Comparison of ENCODE assay signal across 9 cellular contexts in the genomic region with DNA sequence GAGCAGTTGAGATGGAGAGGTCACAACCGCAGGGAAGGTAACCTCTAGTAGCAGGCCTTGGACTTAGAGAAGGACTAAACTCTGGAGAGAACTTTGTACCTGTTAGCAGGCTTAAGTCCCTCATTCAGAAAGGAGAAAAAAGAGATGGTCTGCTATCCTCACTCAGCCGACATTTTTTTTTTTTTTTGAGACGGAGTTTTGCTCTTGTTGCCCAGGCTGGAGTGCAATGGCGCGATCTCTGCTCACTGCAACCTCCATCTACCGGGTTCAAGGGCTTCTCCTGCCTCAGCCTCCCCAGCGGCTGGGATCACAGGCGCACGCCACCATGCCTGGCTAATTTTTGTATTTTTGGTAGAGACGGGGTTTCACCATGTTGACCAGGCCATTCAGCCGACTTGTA. TPM values are rescaled to one million over a fixed set of nuclear protein-coding genes. Genes with fewer than 3 reads are reported as not detected.
DNase-seq lines count a peak whose midpoint lies in the region; ATAC-seq, FAIRE-seq and TF ChIP-seq lines count a peak whose summit lies in the region.
"Not testable (repeated sequence)": the region's sequence is repeated elsewhere in the genome, so short reads cannot be mapped to it uniquely, and the experiment has no call there.
"Had no signal": no experiment of that assay in that cellular context is flagged by ENCODE, and none has a peak within 500 bp of the region (broad histone marks: within the 10 kb centered on the region; RNA-seq: fewer than 3 reads in every experiment).

No MANE protein-coding gene starts in this region.

- peaks cover 11% of the 10 kb centered on the region for H3K23me2 ChIP-seq in H1 (ENCODE audit: low read depth, low read length)

- H3K79me1 ChIP-seq in H1 (ENCODE audit: low read depth, low read length), result not testable (repeated sequence)

- not testable (repeated sequence) for H2BK20ac ChIP-seq in H1 (ENCODE audit: low read length)

- not testable (repeated sequence) for H3K27me3 ChIP-seq in DND-41 (ENCODE audit: insufficient read depth, low read length, poor library complexity); KMS-11 (ENCODE audit: insufficient read depth, low read depth); H1 (replicated peaks in 1 of 4; ENCODE audit: control insufficient read depth in 3 of 4, extremely low read depth in 1 of 4, insufficient read depth in 3 of 4, low read length in 3 of 4); neutrophil; vagina

- H4K91ac ChIP-seq in H1 (replicated peaks; ENCODE audit: insufficient read length, low read length), result not testable (repeated sequence)

- H3K4me3 ChIP-seq in DND-41 (ENCODE audit: low read depth in 1 of 2, low read length in 2 of 2) (peak overlapping the region; percentile 50 to 68; a peak in 3 of 4 replicates), H1 (ENCODE audit: extremely low read depth in 1 of 4, insufficient read depth in 2 of 4, low read depth in 3 of 4, low read length in 4 of 4) (peak overlapping the region in 1 of 4 experiments; percentile 92; a peak in 2 of 8 replicates), kidney (ENCODE audit: low read length in 2 of 2) (peak overlapping the region; percentile 32 to 90), vagina (peak overlapping the region; percentile 66 to 94)
- H3K4me3 ChIP-seq in KMS-11 (IDR thresholded peaks at IDR 0.05; ENCODE audit: insufficient read depth, low read depth, low read length); neutrophil (ENCODE audit: low read depth in 1 of 2, low read length in 1 of 2): not testable (repeated sequence)

- peak overlapping the region; percentile 99 for H3K27ac Mint-ChIP-seq in T-helper 2 cell treated with Interferon-gamma antibody and Interleukin-4, amounts not matched to agents 5 μg/mL and 100 μg/mL, for 36 hours
- peak overlapping the region; percentile 34 for H3K27ac Mint-ChIP-seq in activated naive CD8-positive, alpha-beta T cell treated with anti-CD3 and anti-CD28 coated beads for 36 hours

- H3K27ac ChIP-seq in DND-41 (ENCODE audit: low read length) (peak overlapping the region; percentile 96; the same call in 1 of the 2 replicates), neutrophil (peak overlapping the region; percentile 95)
- not testable (repeated sequence) for H3K27ac ChIP-seq in KMS-11; H1 (ENCODE audit: low read depth, low read length); kidney (ENCODE audit: low read depth in 2 of 2, low read length in 2 of 2); vagina

- not testable (repeated sequence) for H3K9me3 Mint-ChIP-seq in T-helper 2 cell treated with Interferon-gamma antibody and Interleukin-4, amounts not matched to agents 5 μg/mL and 100 μg/mL, for 36 hours; activated naive CD8-positive, alpha-beta T cell treated with anti-CD3 and anti-CD28 coated beads for 36 hours

- H2AFZ ChIP-seq in DND-41 (ENCODE audit: low read depth, low read length); KMS-11 (ENCODE audit: low read depth); H1 (ENCODE audit: low read length): not testable (repeated sequence)

- H3K18ac ChIP-seq in H1 (ENCODE audit: extremely low read depth, low read length), result not testable (repeated sequence)

- H2BK120ac ChIP-seq in H1 (replicated peaks; ENCODE audit: low read depth, low read length), result not testable (repeated sequence)

- TF ChIP-seq RAD21 in H1 (IDR thresholded peaks at IDR 0.05 in 1 of 2, conservative IDR thresholded peaks at IDR 0.05 in 1 of 2; ENCODE audit: low read depth in 2 of 2, low read length in 2 of 2), result not testable (repeated sequence)

- FAIRE-seq in H1 (lab: Jason Lieb, UNC); kidney (lab: Jason Lieb, UNC): not testable (repeated sequence)

- H3K4me2 ChIP-seq in DND-41 (ENCODE audit: insufficient read depth, low read length) (peak overlapping the region; percentile 77), KMS-11 (peak overlapping the region; percentile 91), H1 (ENCODE audit: insufficient read depth in 1 of 2, low read depth in 2 of 2, low read length in 2 of 2) (peak overlapping the region; percentile 77 to 89; a peak in 2 of 4 replicates)

- not testable (repeated sequence) for H3K56ac ChIP-seq in H1 (replicated peaks; ENCODE audit: insufficient read length, low read depth, low read length)

- DNase-seq in DND-41; T-helper 2 cell treated with Interferon-gamma antibody and Interleukin-4, amounts not matched to agents 5 μg/mL and 100 μg/mL, for 36 hours (ENCODE audit: low spot score); activated naive CD8-positive, alpha-beta T cell treated with anti-CD3 and anti-CD28 coated beads for 36 hours; H1 (ENCODE audit: low read depth in 1 of 2, low spot score in 2 of 2); kidney; vagina (ENCODE audit: extremely low spot score in 2 of 2): not testable (repeated sequence)

- H3K4ac ChIP-seq in H1 (replicated peaks; ENCODE audit: insufficient read length, low read depth, low read length), result not testable (repeated sequence)

- ATAC-seq in DND-41 (ENCODE audit: insufficient read depth, low read depth), result not testable (repeated sequence)

- not testable (repeated sequence) for H2AK5ac ChIP-seq in H1 (ENCODE audit: low read depth, low read length)

- H4K20me1 ChIP-seq in DND-41 (ENCODE audit: insufficient read depth, low read length), result peaks cover 10% of the 10 kb centered on the region; the same call in 1 of the 2 replicates
- not testable (repeated sequence) for H4K20me1 ChIP-seq in KMS-11 (ENCODE audit: insufficient read depth); H1 (replicated peaks in 1 of 2; ENCODE audit: control insufficient read depth in 1 of 2, insufficient read depth in 2 of 2, low read length in 2 of 2)

- intact Hi-C loops in kidney (cut with DNase I), result not testable (repeated sequence)
- intact Hi-C loops in vagina (cut with DNase I), result loop anchor here (2.0 kb wide), 1 partner anchor 71 kb away; a partner anchor contains a TSS

- CTCF ChIA-PET in H1 (lab: Charles Lee; ENCODE audit: partially characterized antibody), result not testable (repeated sequence)

- TF ChIP-seq POLR2A in H1 (IDR thresholded peaks at IDR 0.05; ENCODE audit: control extremely low read depth in 1 of 2, low read depth in 2 of 2, low read length in 2 of 2); vagina (IDR thresholded peaks at IDR 0.05): not testable (repeated sequence)

- not testable (repeated sequence) for H2BK15ac ChIP-seq in H1 (ENCODE audit: low read length)

- H2BK12ac ChIP-seq in H1 (ENCODE audit: low read depth, low read length), result not testable (repeated sequence)

- TF ChIP-seq EP300 in H1 (IDR thresholded peaks at IDR 0.05; ENCODE audit: borderline replicate concordance in 1 of 2, low read depth in 2 of 2, low read length in 2 of 2), result not testable (repeated sequence)

- H3K23ac ChIP-seq in H1 (ENCODE audit: insufficient read length), result not testable (repeated sequence)

- H3K14ac ChIP-seq in H1 (ENCODE audit: insufficient read length), result not testable (repeated sequence)

- H3K4me3 Mint-ChIP-seq in T-helper 2 cell treated with Interferon-gamma antibody and Interleukin-4, amounts not matched to agents 5 μg/mL and 100 μg/mL, for 36 hours, result peak overlapping the region; percentile 97
- peak overlapping the region; percentile 95 for H3K4me3 Mint-ChIP-seq in activated naive CD8-positive, alpha-beta T cell treated with anti-CD3 and anti-CD28 coated beads for 36 hours

- H3K27me3 Mint-ChIP-seq in T-helper 2 cell treated with Interferon-gamma antibody and Interleukin-4, amounts not matched to agents 5 μg/mL and 100 μg/mL, for 36 hours (ENCODE audit: low read depth); activated naive CD8-positive, alpha-beta T cell treated with anti-CD3 and anti-CD28 coated beads for 36 hours: not testable (repeated sequence)

- peak overlapping the region; percentile 66 for H3K9ac ChIP-seq in DND-41 (ENCODE audit: low read depth, low read length)
- not testable (repeated sequence) for H3K9ac ChIP-seq in KMS-11; H1 (replicated peaks in 1 of 4; ENCODE audit: extremely low read depth in 1 of 4, low read depth in 3 of 4, low read length in 3 of 4)
- peak overlapping the region in 1 of 2 donors; percentile 41 for H3K9ac ChIP-seq in kidney (ENCODE audit: low read length in 2 of 2)

- H3K36me3 ChIP-seq in DND-41 (ENCODE audit: insufficient read depth, low read length), result peaks cover 31% of the 10 kb centered on the region
- not testable (repeated sequence) for H3K36me3 ChIP-seq in KMS-11 (ENCODE audit: insufficient read depth); H1 (ENCODE audit: control insufficient read depth in 2 of 4, insufficient read depth in 4 of 4, low read length in 3 of 4); kidney (ENCODE audit: control insufficient read depth in 1 of 2, insufficient read depth in 2 of 2, low read length in 2 of 2); neutrophil; vagina

- not testable (repeated sequence) for H4K5ac ChIP-seq in H1 (ENCODE audit: insufficient read length, low read depth, low read length)

- peaks cover 23% of the 10 kb centered on the region for H3K36me3 Mint-ChIP-seq in T-helper 2 cell treated with Interferon-gamma antibody and Interleukin-4, amounts not matched to agents 5 μg/mL and 100 μg/mL, for 36 hours (ENCODE audit: low read depth)
- H3K36me3 Mint-ChIP-seq in activated naive CD8-positive, alpha-beta T cell treated with anti-CD3 and anti-CD28 coated beads for 36 hours, result peaks cover 21% of the 10 kb centered on the region

- not testable (repeated sequence) for H3K9me3 ChIP-seq in DND-41 (ENCODE audit: insufficient read depth, low read length, severe bottlenecking); H1 (ENCODE audit: insufficient read depth in 2 of 2, low read depth in 1 of 2, low read length in 1 of 2); kidney (ENCODE audit: control insufficient read depth in 1 of 2, low read length in 2 of 2); neutrophil; vagina

- H3K4me1 ChIP-seq in DND-41 (ENCODE audit: insufficient read depth, low read length) (peaks cover 58% of the 10 kb centered on the region), KMS-11 (ENCODE audit: low read depth, poor library complexity, severe bottlenecking) (peaks cover 70% of the 10 kb centered on the region), kidney (ENCODE audit: control insufficient read depth in 1 of 2, insufficient read depth in 1 of 2, low read depth in 1 of 2, low read length in 2 of 2) (peaks cover 9 to 24% of the 10 kb centered on the region in 2 donors), neutrophil (ENCODE audit: control insufficient read depth in 1 of 2, insufficient read depth in 1 of 2, low read depth in 1 of 2, low read length in 1 of 2) (peaks cover 32 to 39% of the 10 kb centered on the region in 2 experiments), vagina (peaks cover 60% of the 10 kb centered on the region)
- H3K4me1 ChIP-seq in H1 (replicated peaks in 1 of 4; ENCODE audit: control insufficient read depth in 3 of 4, insufficient read depth in 4 of 4, low read length in 3 of 4), result not testable (repeated sequence)

- H3K79me2 ChIP-seq in DND-41 (ENCODE audit: insufficient read depth, low read length) (peaks cover 92% of the 10 kb centered on the region), KMS-11 (ENCODE audit: insufficient read depth, low read depth) (peaks cover 83% of the 10 kb centered on the region), H1 (ENCODE audit: control insufficient read depth in 1 of 2, insufficient read depth in 2 of 2, low read length in 2 of 2) (peaks cover 14 to 73% of the 10 kb centered on the region in 2 experiments; a peak in 3 of 4 replicates)

- not testable (repeated sequence) for TF ChIP-seq CTCF in DND-41 (IDR thresholded peaks at IDR 0.05; ENCODE audit: borderline replicate concordance, extremely low read depth, low read length, poor library complexity, severe bottlenecking); KMS-11 (conservative IDR thresholded peaks at IDR 0.05; ENCODE audit: low read depth, low read length); H1 (IDR thresholded peaks at IDR 0.05; ENCODE audit: control extremely low read depth in 1 of 3, insufficient read depth in 1 of 3, low read depth in 1 of 3, low read length in 3 of 3); kidney (IDR thresholded peaks at IDR 0.05; ENCODE audit: borderline replicate concordance, extremely low read depth, insufficient read depth); neutrophil (IDR thresholded peaks at IDR 0.05); vagina (IDR thresholded peaks at IDR 0.05)

- H2BK5ac ChIP-seq in H1 (ENCODE audit: low read depth, low read length), result not testable (repeated sequence)

- H4K8ac ChIP-seq in H1 (ENCODE audit: extremely low read depth, insufficient read depth, low read length), result not testable (repeated sequence)

- POLR2A ChIA-PET in H1 (lab: Charles Lee; ENCODE audit: partially characterized antibody), result not testable (repeated sequence)

- WGBS in H1 (ENCODE audit: extremely low coverage in 1 of 2, insufficient coverage in 1 of 2, insufficient read length in 1 of 2, insufficient replicate concordance in 2 of 2, low coverage in 1 of 2, low lambda C conversion rate in 2 of 2, missing lambda C conversion rate in 1 of 2), 2 experiments, result 93% methylated on average over 10 of the region's 11 CpGs; no CpG with 5 or more reads in 1 of the 2 experiments

- H3K4me1 Mint-ChIP-seq in T-helper 2 cell treated with Interferon-gamma antibody and Interleukin-4, amounts not matched to agents 5 μg/mL and 100 μg/mL, for 36 hours (ENCODE audit: low read depth), result peaks cover 51% of the 10 kb centered on the region
- H3K4me1 Mint-ChIP-seq in activated naive CD8-positive, alpha-beta T cell treated with anti-CD3 and anti-CD28 coated beads for 36 hours, result peaks cover 49% of the 10 kb centered on the region

RNA-seq across cellular contexts. Expression of a gene that starts 1.5 kb away (rescaled TPM):
- 10 to 100 TPM; 61.1 to 63.2 TPM for total RNA-seq in activated naive CD8-positive, alpha-beta T cell treated with anti-CD3 and anti-CD28 coated beads for 36 hours
- total RNA-seq in H1 (2021; fragmentation: NEBNext Ultra II Directional; extraction: Animal tissue kit (Norgen Biotek cat#: 25700)), result 26.3 and 28.0 TPM in 2 replicates
- polyA plus RNA-seq in H1 (2011; rRNA removed) (9.1 and 9.3 TPM in 2 replicates), kidney (ENCODE audit: insufficient read depth, low read depth, low replicate concordance) (21.4 TPM)
- polyA plus RNA-seq in H1 (2011; cell fraction: cytosol; rRNA removed), result 13.2 TPM
- polyA plus RNA-seq in H1 (2011; cell fraction: nucleus; rRNA removed), result 17.3 TPM
- 12.8 to 22.2 TPM (median 16.6 TPM) in 4 replicates for polyA plus RNA-seq in H1 (2012, experiment 1 of 2)
- 1.7 TPM for polyA plus RNA-seq in H1 (2012, experiment 2 of 2)
- 16.9 TPM for polyA plus RNA-seq in H1 (2013, experiment 1 of 2)
- polyA plus RNA-seq in H1 (2013, experiment 2 of 2), result 16.1 TPM
- polyA minus RNA-seq in H1 (2011; rRNA and poly(A)+ RNA removed), result 21.8 and 34.5 TPM in 2 replicates
- polyA minus RNA-seq in H1 (2011; cell fraction: cytosol; rRNA and poly(A)+ RNA removed), result 17.3 TPM
- polyA minus RNA-seq in H1 (2011; cell fraction: nucleus; rRNA and poly(A)+ RNA removed), result 35.7 TPM
- total RNA-seq in kidney (43.2 TPM), vagina (64.1 TPM)

RNA-seq across cellular contexts. Expression of a gene that starts 1.9 kb away (rescaled TPM):
- total RNA-seq in activated naive CD8-positive, alpha-beta T cell treated with anti-CD3 and anti-CD28 coated beads for 36 hours, result 10 to 100 TPM; 14.1 to 15.9 TPM
- total RNA-seq in H1 (2021; fragmentation: NEBNext Ultra II Directional; extraction: Animal tissue kit (Norgen Biotek cat#: 25700)), result 16.7 and 18.5 TPM in 2 replicates
- 3.9 and 5.0 TPM in 2 replicates for polyA plus RNA-seq in H1 (2011; rRNA removed)
- 7.9 TPM for polyA plus RNA-seq in H1 (2011; cell fraction: cytosol; rRNA removed)
- 4.8 TPM for polyA plus RNA-seq in H1 (2011; cell fraction: nucleus; rRNA removed)
- polyA plus RNA-seq in H1 (2012, experiment 1 of 2), result 7.5 to 12.8 TPM (median 10.5 TPM) in 4 replicates
- 0.72 TPM for polyA plus RNA-seq in H1 (2012, experiment 2 of 2)
- 8.1 TPM for polyA plus RNA-seq in H1 (2013, experiment 1 of 2)
- 7.4 TPM for polyA plus RNA-seq in H1 (2013, experiment 2 of 2)
- polyA minus RNA-seq in H1 (2011; rRNA and poly(A)+ RNA removed), result 20.2 and 23.0 TPM in 2 replicates
- polyA minus RNA-seq in H1 (2011; cell fraction: cytosol; rRNA and poly(A)+ RNA removed), result 11.0 TPM
- polyA minus RNA-seq in H1 (2011; cell fraction: nucleus; rRNA and poly(A)+ RNA removed), result 19.3 TPM
- total RNA-seq in kidney, result 17.2 TPM
- polyA plus RNA-seq in kidney (ENCODE audit: insufficient read depth, low read depth, low replicate concordance), result 7.7 TPM
- 17.4 TPM for total RNA-seq in vagina

RNA-seq across cellular contexts. Expression of a gene that starts 57.8 kb away (rescaled TPM):
- not detected for total RNA-seq in activated naive CD8-positive, alpha-beta T cell treated with anti-CD3 and anti-CD28 coated beads for 36 hours
- not detected in 2 replicates for total RNA-seq in H1 (2021; fragmentation: NEBNext Ultra II Directional; extraction: Animal tissue kit (Norgen Biotek cat#: 25700))
- polyA plus RNA-seq in H1 (2011; rRNA removed), result 0.41 TPM in 1 of 2 replicates, not detected in the other
- polyA plus RNA-seq in H1 (2011; cell fraction: cytosol; rRNA removed), result 0.21 TPM
- 0.43 TPM for polyA plus RNA-seq in H1 (2011; cell fraction: nucleus; rRNA removed)
- polyA plus RNA-seq in H1 (2012, experiment 1 of 2), result 0.32 to 0.37 TPM in 2 of 4 replicates, not detected in the others
- 0.84 TPM for polyA plus RNA-seq in H1 (2012, experiment 2 of 2)
- polyA plus RNA-seq in H1 (2013, experiment 1 of 2), result not detected
- polyA plus RNA-seq in H1 (2013, experiment 2 of 2), result not detected
- not detected in 2 replicates for polyA minus RNA-seq in H1 (2011; rRNA and poly(A)+ RNA removed)
- not detected for polyA minus RNA-seq in H1 (2011; cell fraction: cytosol; rRNA and poly(A)+ RNA removed)
- not detected for polyA minus RNA-seq in H1 (2011; cell fraction: nucleus; rRNA and poly(A)+ RNA removed)
- 192 TPM for total RNA-seq in kidney
- polyA plus RNA-seq in kidney (ENCODE audit: insufficient read depth, low read depth, low replicate concordance), result 6.4 TPM
- total RNA-seq in vagina, result 60.4 TPM
- total RNA-seq: urinary bladder had no signal

Comparison
In these comparisons a context has a peak if more than half of its experiments do, and no peak if none do; other contexts are left out.
1. RNA of a gene that starts 57.8 kb away (total RNA-seq): 192 TPM in kidney (single experiment) and 60.4 TPM in vagina (single experiment); not detected in activated naive CD8-positive, alpha-beta T cell treated with anti-CD3 and anti-CD28 coated beads for 36 hours and not detected in H1; every median in the first group is over 10 times any median in the second.
2. Peak in every context shown above with its lines, with median percentiles within 50 percentile points of each other: H3K4me2 ChIP-seq.